8 cellular contexts compared by ENCODE assay signal in the genomic region with DNA sequence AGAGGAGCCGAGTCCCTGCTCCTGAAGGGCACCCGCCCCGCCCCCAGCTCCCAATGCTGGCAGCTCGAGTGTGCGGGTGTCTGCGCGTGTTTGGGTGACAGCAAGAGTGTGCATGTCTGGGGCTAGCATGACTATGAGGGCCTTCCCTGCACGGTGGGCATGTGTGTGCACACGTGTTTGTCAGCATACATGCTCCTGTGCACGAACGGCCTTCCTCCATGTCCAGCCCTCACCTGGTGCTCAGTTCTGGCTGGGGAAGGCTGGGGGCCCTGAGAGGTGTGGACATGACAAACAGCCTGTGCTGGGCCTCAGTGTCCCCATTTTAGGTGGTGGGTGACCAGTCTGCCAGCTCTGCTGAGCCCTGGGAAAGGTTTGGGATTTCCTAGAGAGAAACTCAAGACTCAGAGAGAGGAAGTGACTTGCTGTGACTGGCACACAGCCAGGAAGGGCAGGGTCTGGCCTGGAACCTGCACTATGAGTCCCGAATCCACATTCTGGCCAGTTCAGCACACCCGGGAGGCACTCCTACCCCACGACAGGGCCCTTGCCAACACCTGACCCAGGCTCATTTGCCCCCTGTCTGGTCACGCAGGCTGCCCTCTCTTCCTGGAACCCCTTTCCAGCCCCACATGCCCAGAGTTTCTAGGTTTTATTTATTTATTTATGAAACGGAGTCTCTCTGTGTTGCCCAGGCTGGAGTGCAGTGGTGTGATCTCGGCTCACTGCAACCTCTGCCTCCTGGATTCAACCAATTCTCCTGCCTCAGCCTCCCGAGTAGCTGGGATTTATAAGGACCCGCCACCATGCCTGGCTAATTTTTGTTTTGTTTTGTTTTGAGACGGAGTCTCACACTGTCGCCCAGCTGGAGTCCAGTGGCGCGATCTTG. TPM values are rescaled to one million over a fixed set of nuclear protein-coding genes. Genes with fewer than 3 reads are reported as not detected.
DNase-seq lines count a peak whose midpoint lies in the region; ATAC-seq and TF ChIP-seq lines count a peak whose summit lies in the region.

No MANE protein-coding gene starts in this region.

- H3K4me1 Mint-ChIP-seq in CD4-positive, alpha-beta T cell (ENCODE audit: low read depth), result peaks cover 16% of the 10 kb centered on the region
- H3K4me1 Mint-ChIP-seq in Caco-2 (ENCODE audit: low read depth, unreplicated experiment), result no peaks in the 10 kb centered on the region

- no peaks in the 10 kb centered on the region for H3K9me3 ChIP-seq in CD4-positive, alpha-beta T cell (ENCODE audit: control insufficient read depth, low read length)
- H3K9me3 ChIP-seq in left ventricle myocardium inferior (replicated peaks), result no peaks in the 10 kb centered on the region
- H3K9me3 ChIP-seq in Caco-2, result no peaks in the 10 kb centered on the region

- peak overlapping the region; percentile 83 for H3K4me3 Mint-ChIP-seq in CD4-positive, alpha-beta T cell
- no peak overlapping the region for H3K4me3 Mint-ChIP-seq in Caco-2 (ENCODE audit: unreplicated experiment)

- no peaks in the 10 kb centered on the region for H3K9me3 Mint-ChIP-seq in CD4-positive, alpha-beta T cell
- no peaks in the 10 kb centered on the region for H3K9me3 Mint-ChIP-seq in Caco-2 (ENCODE audit: unreplicated experiment)

- H3K4me3 ChIP-seq in left ventricle myocardium inferior (no peak overlapping the region), Caco-2 (ENCODE audit: low read depth, low read length) (no peak overlapping the region)

- H3K36me3 ChIP-seq in left ventricle myocardium inferior (no peaks in the 10 kb centered on the region), Caco-2 (ENCODE audit: control insufficient read depth, insufficient read depth, low read length) (no peaks in the 10 kb centered on the region)

- H3K27me3 ChIP-seq in CD4-positive, alpha-beta T cell (ENCODE audit: control insufficient read depth, insufficient read depth, low read length), result peaks cover 23% of the 10 kb centered on the region
- peaks cover 75% of the 10 kb centered on the region for H3K27me3 ChIP-seq in left ventricle myocardium inferior (ENCODE audit: low read depth)
- H3K27me3 ChIP-seq in Caco-2 (replicated peaks; ENCODE audit: control insufficient read depth, insufficient read depth, low read length), result no peaks in the 10 kb centered on the region; the same call in 1 of the 2 replicates

- ATAC-seq in CD4-positive, alpha-beta T cell (ENCODE audit: poor library complexity), result no peak
- no peak for ATAC-seq in HG03520 (IDR thresholded peaks at IDR 0.05; ENCODE audit: unreplicated experiment)
- ATAC-seq in HG03460 (IDR thresholded peaks at IDR 0.05; ENCODE audit: unreplicated experiment), result no peak

- intact Hi-C loops in CD4-positive, alpha-beta T cell (cut with DNase I, micrococcal nuclease), result no loop called here
- intact Hi-C loops in left ventricle myocardium inferior (cut with micrococcal nuclease), result no loop called here
- intact Hi-C loops in Caco-2 (cut with micrococcal nuclease; ENCODE audit: unreplicated experiment), result no loop called here

- peak; percentile 44 for TF ChIP-seq POLR2A in GM19099 (IDR thresholded peaks at IDR 0.05; ENCODE audit: extremely low read depth, insufficient read length, low read depth)

- no peak for DNase-seq in CD4-positive, alpha-beta T cell
- DNase-seq in SHP77 treated with DMSO at 0.1 percent for 48 hours (lab: John Stamatoyannopoulos, UW) (peak; percentile 27), left ventricle myocardium inferior (peak; percentile 65), Caco-2 (no peak), amniotic stem cell (lab: John Stamatoyannopoulos, UW) (no peak)

- no TSS peak for BruUV-seq in Caco-2 (replicated peaks; lab: Mats Ljungman, UMichigan)

- CTCF ChIA-PET in CD4-positive, alpha-beta T cell (lab: Charles Lee), result interaction anchor here (1.2 to 2.2 kb wide), 2 partner anchors 8 to 33 kb away, joined by 3 to 8 read pairs; partner anchors contain the start of gene TNFRSF13C
- CTCF ChIA-PET in Caco-2 (lab: Charles Lee), result no interaction called here

- no peak overlapping the region for H3K27ac ChIP-seq in CD4-positive, alpha-beta T cell (ENCODE audit: low read depth, low read length)
- H3K27ac ChIP-seq in left ventricle myocardium inferior (replicated peaks), result no peak overlapping the region

- no peak for TF ChIP-seq CTCF in CD4-positive, alpha-beta T cell (IDR thresholded peaks at IDR 0.05)
- TF ChIP-seq CTCF in left ventricle myocardium inferior (IDR thresholded peaks at IDR 0.05; ENCODE audit: borderline replicate concordance) (no peak), Caco-2 (IDR thresholded peaks at IDR 0.05; ENCODE audit: insufficient read depth in 1 of 2, low read depth in 1 of 2, low read length in 1 of 2, severe bottlenecking in 1 of 2, unreplicated experiment in 1 of 2) (no peak)

- H3K4me1 ChIP-seq in left ventricle myocardium inferior (peaks cover 46% of the 10 kb centered on the region), Caco-2 (no peaks in the 10 kb centered on the region)

- POLR2A ChIA-PET in CD4-positive, alpha-beta T cell (lab: Charles Lee), result no interaction called here
- POLR2A ChIA-PET in Caco-2 (lab: Charles Lee), result no interaction called here

- H3K27ac Mint-ChIP-seq in CD4-positive, alpha-beta T cell, result no peak overlapping the region
- H3K27ac Mint-ChIP-seq in Caco-2 (ENCODE audit: unreplicated experiment), result no peak overlapping the region

- no peaks in the 10 kb centered on the region for H3K36me3 Mint-ChIP-seq in CD4-positive, alpha-beta T cell (ENCODE audit: low read depth)
- H3K36me3 Mint-ChIP-seq in Caco-2 (ENCODE audit: insufficient read depth, unreplicated experiment), result no peaks in the 10 kb centered on the region

- H3K27me3 Mint-ChIP-seq in CD4-positive, alpha-beta T cell, result peaks cover 26% of the 10 kb centered on the region
- peaks cover 9% of the 10 kb centered on the region for H3K27me3 Mint-ChIP-seq in Caco-2 (ENCODE audit: insufficient read depth, unreplicated experiment)

RNA-seq across cellular contexts. Expression of gene SHISA8, which starts 3.3 kb away (rescaled TPM):
- under 1 TPM; 0.56 to 0.60 TPM for total RNA-seq in CD4-positive, alpha-beta T cell
- 2.2 TPM for total RNA-seq in left ventricle myocardium inferior
- 1.4 and 2.2 TPM in 2 replicates for total RNA-seq in Caco-2 (2022)

RNA-seq across cellular contexts. Expression of gene TNFRSF13C, which starts 8.5 kb away (rescaled TPM):
- total RNA-seq in CD4-positive, alpha-beta T cell, result 10 to 100 TPM; 12.2 to 12.9 TPM
- 0.55 TPM for total RNA-seq in left ventricle myocardium inferior
- total RNA-seq in Caco-2 (2022), result 2.2 and 2.4 TPM in 2 replicates

RNA-seq across cellular contexts. Expression of gene CENPM, which starts 28.8 kb away (rescaled TPM):
- total RNA-seq in CD4-positive, alpha-beta T cell, result 1 to 10 TPM; 7.6 to 8.4 TPM
- total RNA-seq in left ventricle myocardium inferior (0.47 TPM), Caco-2 (2022) (44.1 and 46.4 TPM in 2 replicates)

RNA-seq across cellular contexts. Expression of gene SEPTIN3, which starts 51.1 kb away (rescaled TPM):
- under 1 TPM; 0.20 to 0.22 TPM for total RNA-seq in CD4-positive, alpha-beta T cell
- total RNA-seq in left ventricle myocardium inferior, result not detected
- total RNA-seq in Caco-2 (2022), result 2.2 TPM in 2 replicates

Comparison
In these comparisons a context has a peak if more than half of its experiments do, and no peak if none do; other contexts are left out.
1. DNase-seq: peak in SHP77 treated with DMSO at 0.1 percent for 48 hours (single experiment) and left ventricle myocardium inferior (single experiment); none in CD4-positive, alpha-beta T cell (0 of 10), Caco-2 (0 of 2) and amniotic stem cell (single experiment).